Comparison of ENCODE assay signal across 22 cellular contexts in genomic region chr3:151106311-151106710, GRCh38. TPM values are rescaled to one million over a fixed set of nuclear protein-coding genes. Genes with fewer than 3 reads are reported as not detected.
A peak's percentile ranks its signal among the peaks of the same experiment; 100 is the strongest.
DNase-seq lines count a peak whose midpoint lies in the region; ATAC-seq, FAIRE-seq and TF ChIP-seq lines count a peak whose summit lies in the region.
"Had no signal": no experiment of that assay in that cellular context is flagged by ENCODE, and none has a peak within 500 bp of the region (broad histone marks: within the 10 kb centered on the region; RNA-seq: fewer than 3 reads in every experiment).

No MANE protein-coding gene starts in this region.

- H3K36me3 ChIP-seq in HepG2 (replicated peaks in 1 of 2; ENCODE audit: control insufficient read depth in 1 of 2, insufficient read depth in 2 of 2, low read length in 2 of 2) (no peaks in the 10 kb centered on the region), right lobe of liver (no peaks in the 10 kb centered on the region), esophagus muscularis mucosa (no peaks in the 10 kb centered on the region), neural progenitor cell (no peaks in the 10 kb centered on the region), Karpas-422 (ENCODE audit: insufficient read depth, low read length) (no peaks in the 10 kb centered on the region)
- H3K36me3 ChIP-seq: BE2C; BLaER1 treated with 17β-estradiol and CSF1 and Interleukin-3, amounts not matched to agents 10 nM and 100 nM had no signal

- CTCF ChIA-PET in HepG2 (lab: Yijun Ruan, JAX; ENCODE audit: low intra/inter-chr PET ratio, low total read pairs), result no interaction called here

- intact Hi-C loops in HepG2 (cut with micrococcal nuclease; ENCODE audit: unreplicated experiment) (no loop called here), right lobe of liver (cut with DNase I) (no loop called here), esophagus muscularis mucosa (cut with DNase I) (no loop called here)
- intact Hi-C loops in activated T-helper 1 cell treated with anti-CD3 and anti-CD28 coated beads, Interleukin-12 subunit alpha, Interleukin-12 subunit beta, Interleukin-2, Interleukin-4 antibody, amounts not matched to agents 30 ng/mL and 10 ng/mL and 1 ng/mL, durations not matched to agents 14 hours and 24 hours and 36 hours (cut with micrococcal nuclease), result no loop called here

- no peak for TF ChIP-seq RAD21 in HepG2 (CRISPR knock-in tag; IDR thresholded peaks at IDR 0.05)

- TF ChIP-seq EP300 in HepG2 (IDR thresholded peaks at IDR 0.05; ENCODE audit: low read depth in 2 of 2, low read length in 2 of 2) (no peak), HepG2 (CRISPR knock-in tag; IDR thresholded peaks at IDR 0.05; ENCODE audit: borderline replicate concordance) (no peak), esophagus muscularis mucosa (IDR thresholded peaks at IDR 0.05) (no peak)

- no peaks in the 10 kb centered on the region for H4K20me1 ChIP-seq in HepG2 (ENCODE audit: insufficient read depth, low read length)
- peaks cover 8% of the 10 kb centered on the region for H4K20me1 ChIP-seq in neural progenitor cell (ENCODE audit: low read depth)
- H4K20me1 ChIP-seq in Karpas-422 (ENCODE audit: insufficient read depth, low read depth, low read length), result no peaks in the 10 kb centered on the region

- ATAC-seq in HepG2, result no peak
- no peak for ATAC-seq in right lobe of liver
- ATAC-seq: HCT116 had no signal

- H3F3A ChIP-seq in neural progenitor cell (ENCODE audit: low read depth), result peaks cover 18% of the 10 kb centered on the region

- H3K4me1 ChIP-seq in HepG2 (ENCODE audit: insufficient read depth, low read length), result peaks cover 11% of the 10 kb centered on the region; the same call in 1 of the 2 replicates
- no peaks in the 10 kb centered on the region for H3K4me1 ChIP-seq in right lobe of liver
- H3K4me1 ChIP-seq in esophagus muscularis mucosa, result no peaks in the 10 kb centered on the region
- H3K4me1 ChIP-seq in neural progenitor cell, result peaks cover 34% of the 10 kb centered on the region
- no peaks in the 10 kb centered on the region for H3K4me1 ChIP-seq in Karpas-422 (ENCODE audit: low read length)

- DNase-seq in HepG2 (ENCODE audit: low spot score) (no peak), right lobe of liver (no peak), esophagus muscularis mucosa (ENCODE audit: extremely low spot score) (peak; percentile 60), neural progenitor cell (ENCODE audit: low spot score) (no peak), nephron progenitor cell (no peak), Karpas-422 (no peak)
- no peak for DNase-seq in activated T-helper 1 cell treated with anti-CD3 and anti-CD28 coated beads, Interleukin-12 subunit alpha, Interleukin-12 subunit beta, Interleukin-2, Interleukin-4 antibody, amounts not matched to agents 30 ng/mL and 10 ng/mL and 1 ng/mL, durations not matched to agents 14 hours and 24 hours and 36 hours (ENCODE audit: low spot score)
- DNase-seq: AML-193; BE2C; Calu3; CD4-positive, alpha-beta T cell; CD8-positive, alpha-beta memory T cell; DMS53; DMS79 treated with DMSO at 0.1 percent for 48 hours; H9 had no signal

- H3K27ac ChIP-seq in HepG2 (ENCODE audit: extremely low read length, insufficient read depth, low read length) (no peak overlapping the region), right lobe of liver (no peak overlapping the region), esophagus muscularis mucosa (replicated peaks in 1 of 4) (no peak overlapping the region), neural progenitor cell (peak overlapping the region; percentile 32), Karpas-422 (ENCODE audit: low read length) (no peak overlapping the region)
- H3K27ac ChIP-seq: 22Rv1; BLaER1 treated with 17β-estradiol and CSF1 and Interleukin-3, amounts not matched to agents 10 nM and 100 nM had no signal

- H3K4me3 ChIP-seq in HepG2 (replicated peaks in 1 of 3; ENCODE audit: insufficient read depth in 1 of 3, low read depth in 2 of 3, low read length in 3 of 3) (no peak overlapping the region), right lobe of liver (no peak overlapping the region), esophagus muscularis mucosa (no peak overlapping the region), neural progenitor cell (no peak overlapping the region), Karpas-422 (ENCODE audit: low read length) (no peak overlapping the region)
- H3K4me3 ChIP-seq: BLaER1 treated with 17β-estradiol and CSF1 and Interleukin-3, amounts not matched to agents 10 nM and 100 nM had no signal

- H3K27me3 Mint-ChIP-seq in neural progenitor cell (ENCODE audit: insufficient read depth, low read depth) (no peaks in the 10 kb centered on the region), nephron progenitor cell (ENCODE audit: low read depth, poor library complexity) (no peaks in the 10 kb centered on the region)
- peaks cover 16% of the 10 kb centered on the region for H3K27me3 Mint-ChIP-seq in activated T-helper 1 cell treated with anti-CD3 and anti-CD28 coated beads, Interleukin-12 subunit alpha, Interleukin-12 subunit beta, Interleukin-2, Interleukin-4 antibody, amounts not matched to agents 30 ng/mL and 10 ng/mL and 1 ng/mL, durations not matched to agents 14 hours and 24 hours and 36 hours (ENCODE audit: insufficient read depth)

- H3K36me3 Mint-ChIP-seq in neural progenitor cell (peaks cover 4% of the 10 kb centered on the region), nephron progenitor cell (ENCODE audit: low read depth) (no peaks in the 10 kb centered on the region)
- H3K36me3 Mint-ChIP-seq in activated T-helper 1 cell treated with anti-CD3 and anti-CD28 coated beads, Interleukin-12 subunit alpha, Interleukin-12 subunit beta, Interleukin-2, Interleukin-4 antibody, amounts not matched to agents 30 ng/mL and 10 ng/mL and 1 ng/mL, durations not matched to agents 14 hours and 24 hours and 36 hours (ENCODE audit: low read depth), result no peaks in the 10 kb centered on the region
- H3K36me3 Mint-ChIP-seq: CD14-positive monocyte had no signal

- H3K9me2 ChIP-seq in Karpas-422 (replicated peaks; ENCODE audit: insufficient read depth, low read length), result no peaks in the 10 kb centered on the region

- H3K4me2 ChIP-seq in HepG2 (ENCODE audit: low read depth, low read length), result no peak overlapping the region
- H3K4me2 ChIP-seq in neural progenitor cell, result no peak overlapping the region
- H3K4me2 ChIP-seq in Karpas-422 (ENCODE audit: low read depth, low read length, poor library complexity, severe bottlenecking), result no peak overlapping the region
- H3K4me2 ChIP-seq: BLaER1 treated with 17β-estradiol and CSF1 and Interleukin-3, amounts not matched to agents 10 nM and 100 nM had no signal

- H3K9me3 Mint-ChIP-seq in neural progenitor cell (peaks cover 2% of the 10 kb centered on the region), nephron progenitor cell (no peaks in the 10 kb centered on the region)
- no peaks in the 10 kb centered on the region for H3K9me3 Mint-ChIP-seq in activated T-helper 1 cell treated with anti-CD3 and anti-CD28 coated beads, Interleukin-12 subunit alpha, Interleukin-12 subunit beta, Interleukin-2, Interleukin-4 antibody, amounts not matched to agents 30 ng/mL and 10 ng/mL and 1 ng/mL, durations not matched to agents 14 hours and 24 hours and 36 hours
- H3K9me3 Mint-ChIP-seq: CD4-positive, alpha-beta T cell; H9 had no signal

- H3K9ac ChIP-seq in HepG2 (ENCODE audit: insufficient read depth, low read depth, low read length) (no peak overlapping the region), neural progenitor cell (no peak overlapping the region), Karpas-422 (ENCODE audit: low read length) (no peak overlapping the region)
- H3K9ac ChIP-seq: BLaER1 treated with 17β-estradiol and CSF1 and Interleukin-3, amounts not matched to agents 10 nM and 100 nM had no signal

- H2AFZ ChIP-seq in HepG2 (ENCODE audit: low read length) (no peak overlapping the region), neural progenitor cell (replicated peaks) (no peak overlapping the region), Karpas-422 (ENCODE audit: low read length) (no peak overlapping the region)

- TF ChIP-seq POLR2A in HepG2 (IDR thresholded peaks at IDR 0.05; ENCODE audit: insufficient read depth in 1 of 2, low read depth in 2 of 2, low read length in 2 of 2) (no peak), right lobe of liver (IDR thresholded peaks at IDR 0.05) (no peak), esophagus muscularis mucosa (IDR thresholded peaks at IDR 0.05; ENCODE audit: low read depth) (no peak)

- H3K79me2 ChIP-seq in HepG2 (ENCODE audit: insufficient read depth, low read length), result no peaks in the 10 kb centered on the region
- H3K79me2 ChIP-seq in neural progenitor cell (ENCODE audit: low read depth), result peaks cover 70% of the 10 kb centered on the region
- H3K79me2 ChIP-seq in Karpas-422 (ENCODE audit: low read length), result no peaks in the 10 kb centered on the region

- H3K27me3 ChIP-seq in HepG2 (ENCODE audit: control insufficient read depth in 1 of 2, insufficient read depth in 2 of 2, low read length in 2 of 2) (no peaks in the 10 kb centered on the region; a peak in 2 of 5 replicates), right lobe of liver (no peaks in the 10 kb centered on the region), esophagus muscularis mucosa (no peaks in the 10 kb centered on the region), neural progenitor cell (no peaks in the 10 kb centered on the region), Karpas-422 (ENCODE audit: low read length) (no peaks in the 10 kb centered on the region)
- H3K27me3 ChIP-seq: BE2C; BLaER1 treated with 17β-estradiol and CSF1 and Interleukin-3, amounts not matched to agents 10 nM and 100 nM had no signal

- H3K9me3 ChIP-seq in HepG2 (ENCODE audit: low read length) (no peaks in the 10 kb centered on the region), right lobe of liver (no peaks in the 10 kb centered on the region), esophagus muscularis mucosa (no peaks in the 10 kb centered on the region), neural progenitor cell (ENCODE audit: low read depth) (no peaks in the 10 kb centered on the region), Karpas-422 (ENCODE audit: low read length) (no peaks in the 10 kb centered on the region)
- H3K9me3 ChIP-seq: BE2C had no signal

- no peak for FAIRE-seq in HepG2 (lab: Jason Lieb, UNC)
- FAIRE-seq: A204.1, G401.6, GM12892 had no signal

- POLR2A ChIA-PET in HepG2 (lab: Yijun Ruan, JAX), result no interaction called here

- no TSS peak for BruUV-seq in HepG2 (replicated peaks; lab: Mats Ljungman, UMichigan)

- in situ Hi-C loops in HepG2 (cut with HindIII; ENCODE audit: extremely low pct_ligation_motif_present, low pct_unique_long_range_greater_than_20kb), result no loop called here

- TF ChIP-seq CTCF in HepG2 (CRISPR knock-in tag; IDR thresholded peaks at IDR 0.05), result no peak
- TF ChIP-seq CTCF in right lobe of liver (IDR thresholded peaks at IDR 0.05), result no peak
- TF ChIP-seq CTCF in esophagus muscularis mucosa (IDR thresholded peaks at IDR 0.05), result no peak
- TF ChIP-seq CTCF in neural progenitor cell (IDR thresholded peaks at IDR 0.05), result no peak
- TF ChIP-seq CTCF in nephron progenitor cell (IDR thresholded peaks at IDR 0.05), result no peak

- peaks cover 27% of the 10 kb centered on the region for H3K4me1 Mint-ChIP-seq in neural progenitor cell
- no peaks in the 10 kb centered on the region for H3K4me1 Mint-ChIP-seq in activated T-helper 1 cell treated with anti-CD3 and anti-CD28 coated beads, Interleukin-12 subunit alpha, Interleukin-12 subunit beta, Interleukin-2, Interleukin-4 antibody, amounts not matched to agents 30 ng/mL and 10 ng/mL and 1 ng/mL, durations not matched to agents 14 hours and 24 hours and 36 hours (ENCODE audit: low read depth)
- peaks cover 45% of the 10 kb centered on the region for H3K4me1 Mint-ChIP-seq in nephron progenitor cell
- H3K4me1 Mint-ChIP-seq: CD14-positive monocyte; CD8-positive, alpha-beta memory T cell had no signal

- H3K4me3 Mint-ChIP-seq in neural progenitor cell (no peak overlapping the region), nephron progenitor cell (no peak overlapping the region)
- H3K4me3 Mint-ChIP-seq in activated T-helper 1 cell treated with anti-CD3 and anti-CD28 coated beads, Interleukin-12 subunit alpha, Interleukin-12 subunit beta, Interleukin-2, Interleukin-4 antibody, amounts not matched to agents 30 ng/mL and 10 ng/mL and 1 ng/mL, durations not matched to agents 14 hours and 24 hours and 36 hours, result no peak overlapping the region
- H3K4me3 Mint-ChIP-seq: CD14-positive monocyte; CD4-positive, alpha-beta T cell; CD8-positive, alpha-beta memory T cell; H9 had no signal

- H3K27ac Mint-ChIP-seq in neural progenitor cell (no peak overlapping the region), nephron progenitor cell (no peak overlapping the region)
- no peak overlapping the region for H3K27ac Mint-ChIP-seq in activated T-helper 1 cell treated with anti-CD3 and anti-CD28 coated beads, Interleukin-12 subunit alpha, Interleukin-12 subunit beta, Interleukin-2, Interleukin-4 antibody, amounts not matched to agents 30 ng/mL and 10 ng/mL and 1 ng/mL, durations not matched to agents 14 hours and 24 hours and 36 hours
- H3K27ac Mint-ChIP-seq: CD14-positive monocyte; CD4-positive, alpha-beta T cell; CD8-positive, alpha-beta memory T cell; H9 had no signal

- WGBS in HepG2 (ENCODE audit: low lambda C conversion rate), result 60% methylated on average over 2 of the region's 2 CpGs
- WGBS in right lobe of liver (ENCODE audit: insufficient coverage, low coverage, low lambda C conversion rate, missing lambda C conversion rate), result 93% methylated on average over 2 of the region's 2 CpGs
- WGBS in esophagus muscularis mucosa, result 87% methylated on average over 2 of the region's 2 CpGs

RNA-seq across cellular contexts. Expression of gene MED12L, which starts 20.8 kb away (rescaled TPM):
- total RNA-seq in HepG2 (2016; rRNA removed; fragmentation: Illumina TruSeq; extraction: Trizol), result 0.64 and 0.81 TPM in 2 replicates
- total RNA-seq in HepG2 (2016; cell fraction: cytosol; rRNA removed; fragmentation: Illumina TruSeq; extraction: Trizol; ENCODE audit: low read depth), result 0.44 and 0.71 TPM in 2 replicates
- 0.54 and 0.61 TPM in 2 replicates for total RNA-seq in HepG2 (2016; cell fraction: insoluble cytoplasmic fraction; rRNA removed; fragmentation: Illumina TruSeq; extraction: Trizol)
- total RNA-seq in HepG2 (2016; cell fraction: membrane; rRNA removed; fragmentation: Illumina TruSeq; extraction: Trizol), result 0.48 and 0.59 TPM in 2 replicates
- 1.1 and 1.4 TPM in 2 replicates for total RNA-seq in HepG2 (2016; cell fraction: nucleus; rRNA removed; fragmentation: Illumina TruSeq; extraction: Trizol)
- 0.05 and 0.07 TPM in 2 replicates for polyA plus RNA-seq in HepG2 (2011; rRNA removed)
- polyA plus RNA-seq in HepG2 (2011; cell fraction: cytosol; rRNA removed), result 0.01 and 0.08 TPM in 2 replicates
- polyA plus RNA-seq in HepG2 (2011; cell fraction: nucleus; rRNA removed), result 0.21 and 0.24 TPM in 2 replicates
- 0.21 TPM in 1 of 2 replicates, not detected in the other for polyA plus RNA-seq in HepG2 (2012)
- 0.17 and 0.23 TPM in 2 replicates for polyA plus RNA-seq in HepG2 (2016; cell fraction: cytosol; fragmentation: Illumina TruSeq; extraction: Trizol; ENCODE audit: low read depth)
- 0.08 and 0.13 TPM in 2 replicates for polyA plus RNA-seq in HepG2 (2016; cell fraction: insoluble cytoplasmic fraction; fragmentation: Illumina TruSeq; extraction: Trizol; ENCODE audit: low read depth)
- 0.24 and 0.39 TPM in 2 replicates for polyA plus RNA-seq in HepG2 (2016; cell fraction: membrane; fragmentation: Illumina TruSeq; extraction: Trizol; ENCODE audit: low read depth)
- 0.52 and 1.2 TPM in 2 replicates for polyA plus RNA-seq in HepG2 (2016; cell fraction: nucleus; fragmentation: Illumina TruSeq; extraction: Trizol; ENCODE audit: insufficient read depth, low read depth)
- polyA minus RNA-seq in HepG2 (2011; rRNA and poly(A)+ RNA removed; ENCODE audit: low replicate concordance), result 0.12 and 0.21 TPM in 2 replicates
- polyA minus RNA-seq in HepG2 (2011; cell fraction: cytosol; rRNA and poly(A)+ RNA removed), result 0.10 and 0.70 TPM in 2 replicates
- polyA minus RNA-seq in HepG2 (2011; cell fraction: nucleus; rRNA and poly(A)+ RNA removed), result 0.50 and 2.3 TPM in 2 replicates
- under 1 TPM; 0.04 to 0.64 (median 0.40) TPM for total RNA-seq in right lobe of liver
- total RNA-seq in esophagus muscularis mucosa, result under 1 TPM; 0.19 to 0.83 (median 0.41) TPM
- total RNA-seq in neural progenitor cell (ENCODE audit: low replicate concordance), result 14.2 and 16.5 TPM in 2 replicates
- total RNA-seq in activated T-helper 1 cell treated with anti-CD3 and anti-CD28 coated beads, Interleukin-12 subunit alpha, Interleukin-12 subunit beta, Interleukin-2, Interleukin-4 antibody, amounts not matched to agents 30 ng/mL and 10 ng/mL and 1 ng/mL, durations not matched to agents 14 hours and 24 hours and 36 hours, result 4.9 and 5.1 TPM in 2 replicates
- total RNA-seq in Karpas-422 (2014; rRNA removed; shearing (Covaris generic); ENCODE audit: low replicate concordance), result 0.58 and 2.4 TPM in 2 replicates
